ENCODE assay signal across 16 cellular contexts in genomic region chr17:79207957-79208356, GRCh38.
DNase-seq lines count a peak whose midpoint lies in the region; ATAC-seq and TF ChIP-seq lines count a peak whose summit lies in the region.
"Had no signal": no experiment of that assay in that cellular context is flagged by ENCODE, and none has a peak within 500 bp of the region (broad histone marks: within the 10 kb centered on the region; RNA-seq: fewer than 3 reads in every experiment).

No MANE protein-coding gene starts in this region.

- DNase-seq in activated naive CD4-positive, alpha-beta T cell treated with anti-CD3 and anti-CD28 coated beads, Interleukin-2, amount 50 U/mL, for 72 hours (ENCODE audit: low spot score in 2 of 2), result no peak
- DNase-seq in NCI-H446 treated with DMSO at 0.1 percent for 48 hours (lab: John Stamatoyannopoulos, UW) (peak; percentile 16), glutamatergic neuron (no peak), MCF 10A (ENCODE audit: unreplicated experiment) (no peak)
- no peak for DNase-seq in activated CD4-positive, alpha-beta T cell treated with anti-CD3 and anti-CD28 coated beads for 1 hour
- DNase-seq: 8988T; AML-193; CD4-positive, CD25-positive, alpha-beta regulatory T cell; GM23248; HCEC 1CT; HFFc6; KG1 had no signal

- H3K4me3 Mint-ChIP-seq in activated naive CD4-positive, alpha-beta T cell treated with anti-CD3 and anti-CD28 coated beads, Interleukin-2, amount 50 U/mL, for 24 hours, result no peak overlapping the region
- H3K4me3 Mint-ChIP-seq in glutamatergic neuron (ENCODE audit: unreplicated experiment) (no peak overlapping the region), MCF 10A (ENCODE audit: unreplicated experiment) (no peak overlapping the region)
- H3K4me3 Mint-ChIP-seq: CD4-positive, CD25-positive, alpha-beta regulatory T cell; HFFc6; IgD-negative memory B cell had no signal

- H3K4me1 Mint-ChIP-seq in activated naive CD4-positive, alpha-beta T cell treated with anti-CD3 and anti-CD28 coated beads, Interleukin-2, amount 50 U/mL, for 24 hours, result no peaks in the 10 kb centered on the region
- H3K4me1 Mint-ChIP-seq in glutamatergic neuron (ENCODE audit: low read depth, unreplicated experiment), result peaks cover 15% of the 10 kb centered on the region
- H3K4me1 Mint-ChIP-seq in MCF 10A (ENCODE audit: insufficient read depth, unreplicated experiment), result no peaks in the 10 kb centered on the region
- H3K4me1 Mint-ChIP-seq: IgD-negative memory B cell had no signal

- no peaks in the 10 kb centered on the region for H3K36me3 Mint-ChIP-seq in activated naive CD4-positive, alpha-beta T cell treated with anti-CD3 and anti-CD28 coated beads, Interleukin-2, amount 50 U/mL, for 24 hours
- no peaks in the 10 kb centered on the region for H3K36me3 Mint-ChIP-seq in activated naive CD4-positive, alpha-beta T cell treated with anti-CD3 and anti-CD28 coated beads, Interleukin-2, amount 50 U/mL, for 72 hours
- peaks cover 3% of the 10 kb centered on the region for H3K36me3 Mint-ChIP-seq in glutamatergic neuron (ENCODE audit: unreplicated experiment)
- no peaks in the 10 kb centered on the region for H3K36me3 Mint-ChIP-seq in MCF 10A (ENCODE audit: insufficient read depth, unreplicated experiment)
- H3K36me3 Mint-ChIP-seq: CD4-positive, CD25-positive, alpha-beta regulatory T cell; IgD-negative memory B cell had no signal

- peak overlapping the region; percentile 35 for H3K27ac Mint-ChIP-seq in activated naive CD4-positive, alpha-beta T cell treated with anti-CD3 and anti-CD28 coated beads, Interleukin-2, amount 50 U/mL, for 24 hours
- no peak overlapping the region for H3K27ac Mint-ChIP-seq in activated naive CD4-positive, alpha-beta T cell treated with anti-CD3 and anti-CD28 coated beads, Interleukin-2, amount 50 U/mL, for 72 hours
- H3K27ac Mint-ChIP-seq in glutamatergic neuron (ENCODE audit: unreplicated experiment) (peak overlapping the region; percentile 73), MCF 10A (ENCODE audit: low read depth, unreplicated experiment) (no peak overlapping the region)
- H3K27ac Mint-ChIP-seq: CD4-positive, CD25-positive, alpha-beta regulatory T cell; HFFc6; IgD-negative memory B cell had no signal

- no peak for ATAC-seq in activated naive CD4-positive, alpha-beta T cell treated with anti-CD3 and anti-CD28 coated beads, Interleukin-2, amount 50 U/mL, for 72 hours
- no peak for ATAC-seq in HG02678 (IDR thresholded peaks at IDR 0.05; ENCODE audit: unreplicated experiment)
- ATAC-seq: GM12878 had no signal

- TF ChIP-seq CTCF in glutamatergic neuron (IDR thresholded peaks at IDR 0.05; ENCODE audit: partially characterized antibody, unreplicated experiment) (no peak), MCF 10A (IDR thresholded peaks at IDR 0.05; ENCODE audit: unreplicated experiment) (no peak)

- POLR2A ChIA-PET in MCF 10A (lab: Yijun Ruan, JAX), result no interaction called here

- no peaks in the 10 kb centered on the region for H3K9me3 Mint-ChIP-seq in activated naive CD4-positive, alpha-beta T cell treated with anti-CD3 and anti-CD28 coated beads, Interleukin-2, amount 50 U/mL, for 24 hours
- no peaks in the 10 kb centered on the region for H3K9me3 Mint-ChIP-seq in activated naive CD4-positive, alpha-beta T cell treated with anti-CD3 and anti-CD28 coated beads, Interleukin-2, amount 50 U/mL, for 72 hours
- H3K9me3 Mint-ChIP-seq in glutamatergic neuron (ENCODE audit: unreplicated experiment), result peaks cover 13% of the 10 kb centered on the region
- no peaks in the 10 kb centered on the region for H3K9me3 Mint-ChIP-seq in MCF 10A (ENCODE audit: unreplicated experiment)
- H3K9me3 Mint-ChIP-seq: CD4-positive, CD25-positive, alpha-beta regulatory T cell; HFFc6; IgD-negative memory B cell had no signal

- CTCF ChIA-PET in MCF 10A (lab: Yijun Ruan, JAX), result interaction anchor here (0.7 kb wide), 1 partner anchor 41 kb away, joined by 4 read pairs; no protein-coding TSS in a partner anchor

- H3K27me3 Mint-ChIP-seq in activated naive CD4-positive, alpha-beta T cell treated with anti-CD3 and anti-CD28 coated beads, Interleukin-2, amount 50 U/mL, for 24 hours, result peaks cover 7% of the 10 kb centered on the region
- peaks cover 19% of the 10 kb centered on the region for H3K27me3 Mint-ChIP-seq in glutamatergic neuron (ENCODE audit: unreplicated experiment)
- H3K27me3 Mint-ChIP-seq in MCF 10A (ENCODE audit: insufficient read depth, unreplicated experiment), result peaks cover 88% of the 10 kb centered on the region

- intact Hi-C loops in MCF 10A (cut with micrococcal nuclease), result no loop called here

- BruUV-seq in MCF 10A (replicated peaks; lab: Mats Ljungman, UMichigan), result no TSS peak

Comparison
In these comparisons a context has a peak if more than half of its experiments do, and no peak if none do; other contexts are left out.
1. H3K27ac Mint-ChIP-seq: peak in activated naive CD4-positive, alpha-beta T cell treated with anti-CD3 and anti-CD28 coated beads, Interleukin-2, amount 50 U/mL, for 24 hours (single experiment) and glutamatergic neuron (single experiment); none in activated naive CD4-positive, alpha-beta T cell treated with anti-CD3 and anti-CD28 coated beads, Interleukin-2, amount 50 U/mL, for 72 hours (0 of 2) and MCF 10A (single experiment).